In genomic region chr12:51083140-51083833, GRCh38 we compare ENCODE assay signal across 8 cellular contexts. TPM values are rescaled to one million over a fixed set of nuclear protein-coding genes. Genes with fewer than 3 reads are reported as not detected.
DNase-seq lines count a peak whose midpoint lies in the region; ATAC-seq, FAIRE-seq and TF ChIP-seq lines count a peak whose summit lies in the region.

CSRNP2 (minus strand) TSS chr12:51083596; CDS start chr12:51076561, 7,035 bp downstream.

- 0 to 1% (median 0%) methylated on average over 68 to 72 of the region's 72 CpGs for WGBS in adipose tissue, 3 donors
- 0 to 1% (median 0%) methylated on average over 21 to 72 of the region's 72 CpGs for WGBS in heart left ventricle, 4 donors
- WGBS in upper lobe of left lung, 2 donors = 0 to 1% methylated on average over 20 to 37 of the region's 72 CpGs

- peak in 1 of 4 donors; percentile 66 for TF ChIP-seq EP300 in upper lobe of left lung (IDR thresholded peaks at IDR 0.05)

- intact Hi-C loops in heart left ventricle (cut with DNase I) (loop anchor here in 5 of 10 donors (2.0 to 10.0 kb wide), 5 partner anchors 34 to 162 kb away; partner anchors contain the start of genes LETMD1 (in 5 of the 5) and DAZAP2 (in 1 of the 5)), posterior cingulate gyrus (cut with DNase I) (loop anchor here (2.0 to 10.0 kb wide), 3 partner anchors 34 to 152 kb away; partner anchors contain the start of genes DAZAP2, LETMD1 and TFCP2)

- peak; percentile 97 for DNase-seq in GM12891 (ENCODE audit: insufficient read length, low spot score)
- DNase-seq in NCI-H1436 treated with DMSO at 0.1 percent for 48 hours (lab: John Stamatoyannopoulos, UW) = peak; percentile 80
- peak; percentile 88 to 97 (median 95) for DNase-seq in T-cell
- peak; percentile 97 to 98 (median 97) for DNase-seq in heart left ventricle
- DNase-seq in posterior cingulate gyrus = peak; percentile 95 to 100 (median 98)
- peak; percentile 98 to 99 for DNase-seq in upper lobe of left lung

- H3K27me3 ChIP-seq in heart left ventricle (no peaks in the 10 kb centered on the region), upper lobe of left lung (no peaks in the 10 kb centered on the region)

- ATAC-seq in HG02840 (IDR thresholded peaks at IDR 0.05; ENCODE audit: low FRiP score, unreplicated experiment) (peak; percentile 97), T-cell (replicated peaks in 1 of 4) (peak; percentile 99 to 100 (median 100)), heart left ventricle (peak; percentile 99 to 100 (median 100)), upper lobe of left lung (ENCODE audit: low FRiP score in 2 of 2) (peak; percentile 100)

- peaks cover 38 to 45% (median 40%) of the 10 kb centered on the region in 3 donors for H3K4me1 Mint-ChIP-seq in T-cell

- H3K9me3 ChIP-seq in heart left ventricle (no peaks in the 10 kb centered on the region), upper lobe of left lung (no peaks in the 10 kb centered on the region)

- H3K27me3 Mint-ChIP-seq in T-cell = no peaks in the 10 kb centered on the region

- H3K36me3 Mint-ChIP-seq in T-cell = peaks cover 8% of the 10 kb centered on the region

- TF ChIP-seq CTCF in heart left ventricle (IDR thresholded peaks at IDR 0.05) (peak in 4 of 12 donors; percentile 9 to 40 (median 21)), upper lobe of left lung (IDR thresholded peaks at IDR 0.05) (peak in 3 of 6 experiments; percentile 20 to 30 (median 29))

- H3K36me3 ChIP-seq in heart left ventricle (peaks cover 0 to 3% (median 0%) of the 10 kb centered on the region in 9 donors), upper lobe of left lung (no peaks in the 10 kb centered on the region)

- TF ChIP-seq POLR2A in GM12891 (IDR thresholded peaks at IDR 0.05; ENCODE audit: low read depth, low read length) = peak; percentile 97
- peak; percentile 99 to 100 for TF ChIP-seq POLR2A in heart left ventricle (IDR thresholded peaks at IDR 0.05)
- peak; percentile 92 to 99 (median 98) for TF ChIP-seq POLR2A in upper lobe of left lung (IDR thresholded peaks at IDR 0.05)

- H3K27ac ChIP-seq in adipose tissue (ENCODE audit: low read depth, low read length) (peak within 1 kb of the TSS; percentile 38), heart left ventricle (peak within 1 kb of the TSS; percentile 85 to 97 (median 92)), upper lobe of left lung (peak within 1 kb of the TSS; percentile 91 to 97 (median 93))

- peak; percentile 92 for FAIRE-seq in GM12891 (lab: Jason Lieb, UNC)

- POLR2A ChIA-PET in T-cell (lab: Charles Lee) = interaction anchor here (0.5 to 1.3 kb wide), 16 partner anchors 9 to 1976 kb away, joined by 3 to 9 read pairs (median 4); partner anchors contain the start of genes DAZAP2 (in 1 of the 2) and SMAGP (in 1 of the 2)

- CTCF ChIA-PET in T-cell (lab: Charles Lee) = interaction anchor here (0.5 to 1.0 kb wide), 5 partner anchors 203 to 940 kb away, joined by 3 to 4 read pairs (median 3); no protein-coding TSS in a partner anchor

- peak within 1 kb of the TSS; percentile 89 to 91 for H3K27ac Mint-ChIP-seq in T-cell

- H3K4me3 Mint-ChIP-seq in T-cell = peak within 1 kb of the TSS; percentile 93 to 100 (median 98)

- H3K4me3 ChIP-seq in heart left ventricle (peak within 1 kb of the TSS; percentile 74 to 99 (median 86)), upper lobe of left lung (peak within 1 kb of the TSS; percentile 78 to 85 (median 82))

- H3K4me1 ChIP-seq in heart left ventricle = peaks cover 0 to 42% (median 18%) of the 10 kb centered on the region in 12 donors
- H3K4me1 ChIP-seq in upper lobe of left lung = peaks cover 12 to 25% (median 17%) of the 10 kb centered on the region in 4 donors

- no peaks in the 10 kb centered on the region for H3K9me3 Mint-ChIP-seq in T-cell

TF ChIP-seq in GM12891, 5 proteins besides CTCF, POLR2A, EP300 and RAD21:
- peak; percentile 92 for TF ChIP-seq TAF1 (IDR thresholded peaks at IDR 0.05; ENCODE audit: low read depth, low read length)
- no peak for TF ChIP-seq SPI1 (IDR thresholded peaks at IDR 0.05; ENCODE audit: low read depth, low read length)
- peak; percentile 97 for TF ChIP-seq POLR2AphosphoS5 (IDR thresholded peaks at IDR 0.05; ENCODE audit: low read depth, low read length)
- TF ChIP-seq PAX5 (IDR thresholded peaks at IDR 0.05; ENCODE audit: insufficient read depth, low read length, severe bottlenecking) = peak; percentile 47
- TF ChIP-seq POU2F2 (IDR thresholded peaks at IDR 0.05; ENCODE audit: low read depth, low read length) = peak; percentile 88

RNA-seq across cellular contexts. Expression of gene CSRNP2, which starts in this region (rescaled TPM):
- 3.3 TPM for polyA plus RNA-seq in GM12891 (2012; ENCODE audit: low read depth, missing spikeins)
- total RNA-seq in T-cell (10 to 100 TPM; 24.4 to 37.3 (median 34.3) TPM), heart left ventricle (10 to 100 TPM; 12.8 to 25.7 (median 18.5) TPM), upper lobe of left lung (10 to 100 TPM; 20.3 to 29.6 (median 23.5) TPM)
- polyA plus RNA-seq in adipose tissue (10 to 100 TPM in 2 of 3 donors, 1 to 10 TPM in 1; 5.3 to 13.4 (median 13.4) TPM), heart left ventricle (10 to 100 TPM; 10.0 to 16.5 TPM)

Comparison
In these comparisons a context has a peak if more than half of its experiments do, and no peak if none do; other contexts are left out.
1. Peak in every context shown above with its lines: DNase-seq, ATAC-seq, H3K4me3 ChIP-seq and H3K27ac ChIP-seq.
2. H3K27ac ChIP-seq: peak in every context shown above with its lines; median percentile 93 in upper lobe of left lung; 92 in heart left ventricle; 38 in adipose tissue.